In the genomic region with DNA sequence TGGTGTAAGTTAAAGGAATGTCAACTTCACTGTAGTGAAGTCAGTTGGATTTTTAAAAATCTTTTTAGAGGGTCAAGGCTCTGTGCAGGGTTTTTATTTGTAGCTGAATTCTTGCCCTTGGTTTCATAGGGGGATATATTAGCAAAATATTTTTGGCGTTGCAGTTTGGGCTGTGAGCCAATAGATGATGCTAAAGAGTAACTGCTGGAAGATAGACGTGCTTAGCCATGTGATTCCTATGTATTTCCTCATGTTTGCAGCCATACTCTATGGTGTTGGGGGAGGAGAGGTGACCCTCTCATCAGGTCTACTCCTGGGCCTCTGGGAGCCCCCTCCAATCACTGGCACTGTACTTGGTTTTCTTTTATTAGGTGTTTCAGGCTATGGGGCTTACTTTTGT, we compare ENCODE assay signal across 18 cellular contexts.
A peak's percentile ranks its signal among the peaks of the same experiment; 100 is the strongest.
DNase-seq lines count a peak whose midpoint lies in the region; ATAC-seq and TF ChIP-seq lines count a peak whose summit lies in the region.
"Had no signal": no experiment of that assay in that cellular context is flagged by ENCODE, and none has a peak within 500 bp of the region (broad histone marks: within the 10 kb centered on the region; RNA-seq: fewer than 3 reads in every experiment).

No MANE protein-coding gene starts in this region.

- H3T11ph ChIP-seq in H9 (ENCODE audit: low read length), result no peak overlapping the region

- H3K36me3 ChIP-seq in OCI-LY3 (replicated peaks; ENCODE audit: low read depth, low read length) (no peaks in the 10 kb centered on the region), endodermal cell (ENCODE audit: control insufficient read depth, insufficient read depth, low read length) (no peaks in the 10 kb centered on the region)

- POLR2A ChIA-PET in activated CD8-positive, alpha-beta T cell treated with anti-CD3 and anti-CD28 coated beads for 36 hours (lab: Charles Lee), result no interaction called here

- H2BK5ac ChIP-seq in H9 (ENCODE audit: insufficient read length, low read length), result no peak overlapping the region

- no peak overlapping the region for H3K14ac ChIP-seq in H9 (ENCODE audit: insufficient read depth, low read length)

- ATAC-seq in activated CD8-positive, alpha-beta T cell treated with anti-CD3 and anti-CD28 coated beads for 36 hours, result no peak
- ATAC-seq in HG02798 (IDR thresholded peaks at IDR 0.05; ENCODE audit: poor library complexity, unreplicated experiment) (no peak), HG02588 (IDR thresholded peaks at IDR 0.05; ENCODE audit: unreplicated experiment) (no peak)
- ATAC-seq: naive thymus-derived CD8-positive, alpha-beta T cell had no signal

- H3K4me1 ChIP-seq in H9 (ENCODE audit: insufficient read depth, low read length) (no peaks in the 10 kb centered on the region), OCI-LY3 (ENCODE audit: low read length) (peaks cover 11% of the 10 kb centered on the region), endodermal cell (ENCODE audit: control insufficient read depth, insufficient read depth, low read length) (no peaks in the 10 kb centered on the region)

- H2BK12ac ChIP-seq in H9 (ENCODE audit: insufficient read length, low read depth, low read length), result no peak overlapping the region

- H3K9me3 ChIP-seq in H9 (ENCODE audit: control insufficient read depth, low read depth, low read length) (no peaks in the 10 kb centered on the region), OCI-LY3 (ENCODE audit: insufficient read depth, low read length) (no peaks in the 10 kb centered on the region), endodermal cell (ENCODE audit: control insufficient read depth, low read length) (peaks cover 9% of the 10 kb centered on the region)

- intact Hi-C loops in activated CD8-positive, alpha-beta T cell treated with anti-CD3 and anti-CD28 coated beads for 36 hours (cut with micrococcal nuclease), result no loop called here

- H2AFZ ChIP-seq in H9 (ENCODE audit: low read length) (no peak overlapping the region), OCI-LY3 (ENCODE audit: low read depth, low read length) (peak overlapping the region; percentile 97)

- no peak overlapping the region for H3K18ac ChIP-seq in H9 (ENCODE audit: insufficient read length, low read depth, low read length)

- H3K27me3 Mint-ChIP-seq in H9 (ENCODE audit: low read depth) (no peaks in the 10 kb centered on the region), endodermal cell (ENCODE audit: insufficient read depth) (no peaks in the 10 kb centered on the region)
- no peaks in the 10 kb centered on the region for H3K27me3 Mint-ChIP-seq in activated CD8-positive, alpha-beta T cell treated with anti-CD3 and anti-CD28 coated beads for 36 hours
- H3K27me3 Mint-ChIP-seq: activated CD4-positive, alpha-beta memory T cell treated with anti-CD3 and anti-CD28 coated beads for 36 hours; activated naive CD4-positive, alpha-beta T cell treated with anti-CD3 and anti-CD28 coated beads, Interleukin-2, amount 50 U/mL, for 24 hours; activated T-cell treated with anti-CD3 and anti-CD28 coated beads, Interleukin-2, amount 50 U/mL, for 24 hours; CD4-positive, alpha-beta memory T cell; naive thymus-derived CD8-positive, alpha-beta T cell had no signal

- H3K4me3 Mint-ChIP-seq in H9, result no peak overlapping the region
- no peak overlapping the region for H3K4me3 Mint-ChIP-seq in endodermal cell
- no peak overlapping the region for H3K4me3 Mint-ChIP-seq in activated CD8-positive, alpha-beta T cell treated with anti-CD3 and anti-CD28 coated beads for 36 hours
- H3K4me3 Mint-ChIP-seq: activated CD4-positive, alpha-beta memory T cell treated with anti-CD3 and anti-CD28 coated beads for 36 hours; activated naive CD4-positive, alpha-beta T cell treated with anti-CD3 and anti-CD28 coated beads, Interleukin-2, amount 50 U/mL, for 24 hours; activated T-cell treated with anti-CD3 and anti-CD28 coated beads, Interleukin-2, amount 50 U/mL, for 24 hours; CD4-positive, alpha-beta memory T cell; naive thymus-derived CD8-positive, alpha-beta T cell had no signal

- H3K79me2 ChIP-seq in H9 (ENCODE audit: insufficient read depth, low read length), result no peaks in the 10 kb centered on the region
- no peaks in the 10 kb centered on the region for H3K79me2 ChIP-seq in OCI-LY3 (ENCODE audit: low read length)

- H3K4me3 ChIP-seq in OCI-LY3 (ENCODE audit: low read length) (no peak overlapping the region), endodermal cell (ENCODE audit: low read length) (no peak overlapping the region)

- no peak overlapping the region for H3K4ac ChIP-seq in H9 (ENCODE audit: low read depth, low read length)

- H3K27ac Mint-ChIP-seq in H9 (no peak overlapping the region), endodermal cell (no peak overlapping the region)
- no peak overlapping the region for H3K27ac Mint-ChIP-seq in activated CD8-positive, alpha-beta T cell treated with anti-CD3 and anti-CD28 coated beads for 36 hours
- H3K27ac Mint-ChIP-seq: activated CD4-positive, alpha-beta memory T cell treated with anti-CD3 and anti-CD28 coated beads for 36 hours; activated naive CD4-positive, alpha-beta T cell treated with anti-CD3 and anti-CD28 coated beads, Interleukin-2, amount 50 U/mL, for 24 hours; activated T-cell treated with anti-CD3 and anti-CD28 coated beads, Interleukin-2, amount 50 U/mL, for 24 hours; CD4-positive, alpha-beta memory T cell; naive thymus-derived CD8-positive, alpha-beta T cell had no signal

- DNase-seq in ELF-1 (ENCODE audit: low read depth, low spot score), result peak; percentile 1
- no peak for DNase-seq in H9
- no peak for DNase-seq in endodermal cell
- DNase-seq in activated CD8-positive, alpha-beta T cell treated with anti-CD3 and anti-CD28 coated beads for 36 hours, result no peak
- no peak for DNase-seq in HuH-7 (ENCODE audit: low spot score)
- DNase-seq: activated CD4-positive, alpha-beta memory T cell treated with anti-CD3 and anti-CD28 coated beads for 36 hours; activated T-cell treated with anti-CD3 and anti-CD28 coated beads, Interleukin-2, amount 50 U/mL, for 24 hours; CD4-positive, alpha-beta memory T cell; DND-41; mesenchymal stem cell; naive thymus-derived CD8-positive, alpha-beta T cell; NCI-H1092; NCI-H526 treated with DMSO at 0.1 percent for 48 hours; posterior cingulate gyrus had no signal

- H3K27ac ChIP-seq in H9 (ENCODE audit: insufficient read length, low read depth, low read length) (no peak overlapping the region), OCI-LY3 (ENCODE audit: low read length) (no peak overlapping the region), endodermal cell (ENCODE audit: low read depth, low read length) (no peak overlapping the region)

- H4K20me1 ChIP-seq in H9 (ENCODE audit: control insufficient read depth, insufficient read depth, insufficient read length) (no peaks in the 10 kb centered on the region), OCI-LY3 (ENCODE audit: insufficient read depth, low read length) (no peaks in the 10 kb centered on the region)

- no peak overlapping the region for H4K8ac ChIP-seq in H9 (replicated peaks; ENCODE audit: insufficient read length, low read depth, low read length)

- H3K4me2 ChIP-seq in H9 (ENCODE audit: insufficient read depth, insufficient read length, low read length) (no peak overlapping the region), OCI-LY3 (ENCODE audit: low read length) (no peak overlapping the region)

- H3K9me3 Mint-ChIP-seq in H9, result peaks cover 16 to 20% of the 10 kb centered on the region in 2 experiments
- H3K9me3 Mint-ChIP-seq in endodermal cell, result peaks cover 22% of the 10 kb centered on the region
- no peaks in the 10 kb centered on the region for H3K9me3 Mint-ChIP-seq in activated CD8-positive, alpha-beta T cell treated with anti-CD3 and anti-CD28 coated beads for 36 hours
- H3K9me3 Mint-ChIP-seq: activated T-cell treated with anti-CD3 and anti-CD28 coated beads, Interleukin-2, amount 50 U/mL, for 24 hours had no signal

- H3K56ac ChIP-seq in H9 (ENCODE audit: insufficient read length, low read depth, low read length), result no peak overlapping the region

- TF ChIP-seq CTCF in H9 (conservative IDR thresholded peaks at IDR 0.05) (peak; percentile 49), OCI-LY3 (IDR thresholded peaks at IDR 0.05; ENCODE audit: low read depth, low read length) (peak; percentile 83), endodermal cell (conservative IDR thresholded peaks at IDR 0.05) (peak; percentile 51)
- TF ChIP-seq CTCF in activated CD8-positive, alpha-beta T cell treated with anti-CD3 and anti-CD28 coated beads for 36 hours (IDR thresholded peaks at IDR 0.05), result no peak

- no peak overlapping the region for H2AK5ac ChIP-seq in H9 (ENCODE audit: insufficient read length, low read length)

- H2BK20ac ChIP-seq in H9 (ENCODE audit: low read depth, low read length, poor library complexity, severe bottlenecking), result no peak overlapping the region

- H2BK120ac ChIP-seq in H9 (ENCODE audit: low read depth, low read length, poor library complexity, severe bottlenecking), result no peak overlapping the region

- no peak overlapping the region for H3K23ac ChIP-seq in H9 (ENCODE audit: insufficient read length, low read depth, low read length)

- H3K79me1 ChIP-seq in H9 (ENCODE audit: insufficient read depth, low read depth, low read length, poor library complexity, severe bottlenecking), result no peaks in the 10 kb centered on the region

- no CpG with 5 or more reads among the region's 2 CpGs for WGBS in H9 (ENCODE audit: extremely low coverage, insufficient read length, low lambda C conversion rate)
- 85 to 100% methylated on average over 1 to 2 of the region's 2 CpGs for WGBS in endodermal cell (ENCODE audit: insufficient coverage in 1 of 2, insufficient read length in 1 of 2), 2 experiments

- peaks cover 2 to 6% of the 10 kb centered on the region in 2 experiments; a peak in 2 of 4 replicates for H3K4me1 Mint-ChIP-seq in H9
- H3K4me1 Mint-ChIP-seq in endodermal cell, result no peaks in the 10 kb centered on the region
- no peaks in the 10 kb centered on the region for H3K4me1 Mint-ChIP-seq in activated CD8-positive, alpha-beta T cell treated with anti-CD3 and anti-CD28 coated beads for 36 hours (ENCODE audit: low read depth)
- H3K4me1 Mint-ChIP-seq: activated naive CD4-positive, alpha-beta T cell treated with anti-CD3 and anti-CD28 coated beads, Interleukin-2, amount 50 U/mL, for 24 hours; CD4-positive, alpha-beta memory T cell; naive thymus-derived CD8-positive, alpha-beta T cell had no signal

- CTCF ChIA-PET in activated CD8-positive, alpha-beta T cell treated with anti-CD3 and anti-CD28 coated beads for 36 hours (lab: Charles Lee), result interaction anchor here (0.8 kb wide), 1 partner anchor 9 kb away, joined by 3 read pairs; no protein-coding TSS in a partner anchor

- H3K36me3 Mint-ChIP-seq in H9 (ENCODE audit: insufficient read depth in 1 of 3, low read depth in 3 of 3), result peaks cover 2 to 13% (median 7%) of the 10 kb centered on the region in 3 experiments; a peak in 4 of 7 replicates
- H3K36me3 Mint-ChIP-seq in endodermal cell (ENCODE audit: low read depth), result no peaks in the 10 kb centered on the region
- no peaks in the 10 kb centered on the region for H3K36me3 Mint-ChIP-seq in activated CD8-positive, alpha-beta T cell treated with anti-CD3 and anti-CD28 coated beads for 36 hours (ENCODE audit: low read depth)
- H3K36me3 Mint-ChIP-seq: activated CD4-positive, alpha-beta memory T cell treated with anti-CD3 and anti-CD28 coated beads for 36 hours; activated naive CD4-positive, alpha-beta T cell treated with anti-CD3 and anti-CD28 coated beads, Interleukin-2, amount 50 U/mL, for 24 hours; CD4-positive, alpha-beta memory T cell; naive thymus-derived CD8-positive, alpha-beta T cell had no signal

- no peak overlapping the region for H4K5ac ChIP-seq in H9 (ENCODE audit: insufficient read length, low read depth, low read length)

- H3K27me3 ChIP-seq in H9 (ENCODE audit: insufficient read depth, low read length) (no peaks in the 10 kb centered on the region), OCI-LY3 (ENCODE audit: low read depth, low read length) (no peaks in the 10 kb centered on the region), endodermal cell (ENCODE audit: control insufficient read depth, insufficient read depth, low read length, poor library complexity, severe bottlenecking) (no peaks in the 10 kb centered on the region)

- no peaks in the 10 kb centered on the region for H3K23me2 ChIP-seq in H9 (ENCODE audit: insufficient read length, low read depth, low read length, poor library complexity, severe bottlenecking)

- no peak overlapping the region for H2BK15ac ChIP-seq in H9 (ENCODE audit: low read depth, low read length)

- H3K9ac ChIP-seq in H9 (ENCODE audit: extremely low read depth, insufficient read length, low read length) (no peak overlapping the region), OCI-LY3 (ENCODE audit: low read length) (no peak overlapping the region), endodermal cell (ENCODE audit: extremely low read depth, low read length, poor library complexity, severe bottlenecking) (no peak overlapping the region)

- H4K91ac ChIP-seq in H9 (ENCODE audit: insufficient read length, low read depth, low read length), result no peak overlapping the region
